Comparison of ENCODE assay signal across 9 cellular contexts in the genomic region with DNA sequence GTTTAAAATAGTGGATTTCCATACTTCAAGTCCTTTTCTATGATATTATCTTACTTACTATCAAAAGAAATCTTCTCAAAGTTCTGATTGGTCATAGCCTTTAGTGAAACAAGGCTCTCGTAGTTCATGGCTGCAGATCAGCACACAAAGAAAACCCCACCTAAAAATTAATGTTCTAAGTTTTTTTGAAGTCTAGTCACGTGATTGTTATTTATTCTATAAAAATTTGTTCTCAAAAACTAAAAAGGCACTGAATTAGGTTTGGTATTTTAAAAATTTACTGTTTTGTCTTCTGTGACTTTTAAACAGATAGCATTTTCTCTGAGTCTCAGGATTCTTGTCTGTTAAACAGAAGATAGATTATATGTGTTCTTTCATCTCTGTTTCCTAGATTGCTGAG.
"Had no signal": no experiment of that assay in that cellular context is flagged by ENCODE, and none has a peak within 500 bp of the region (broad histone marks: within the 10 kb centered on the region; RNA-seq: fewer than 3 reads in every experiment).

No MANE protein-coding gene starts in this region.

- H3K4me3 ChIP-seq: GM23338 had no signal

- ATAC-seq: GM23338 had no signal

- H2AFZ ChIP-seq: GM23338 had no signal

- H3K9ac ChIP-seq: KMS-11 had no signal

- FAIRE-seq: H1, H54 had no signal

- H3K4me2 ChIP-seq: GM23338, KMS-11 had no signal

- DNase-seq: H9, HCEC 1CT, IMR-90, KBM-7 had no signal

- H3K27ac ChIP-seq: HL-60, KMS-11 had no signal
